In the genomic region with DNA sequence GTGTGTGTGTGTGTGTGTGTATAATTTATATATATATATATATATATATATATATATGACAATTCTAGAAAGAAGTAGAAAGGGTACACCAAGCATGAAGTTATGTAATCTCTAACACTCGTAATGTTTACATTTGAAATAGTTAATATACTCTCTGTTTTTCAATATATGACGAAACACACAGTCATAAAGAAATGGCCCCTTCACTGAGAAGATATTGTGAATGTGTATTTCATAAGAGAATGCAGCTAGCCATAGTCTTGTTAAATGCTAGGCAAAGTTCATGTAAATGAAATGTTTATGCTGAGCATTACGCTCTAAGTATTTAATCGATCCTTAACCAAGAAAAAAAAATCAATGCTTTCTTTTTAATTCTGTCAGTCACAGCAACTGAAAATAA, we compare ENCODE assay signal across 20 cellular contexts.
A peak's percentile ranks its signal among the peaks of the same experiment; 100 is the strongest.
DNase-seq lines count a peak whose midpoint lies in the region; ATAC-seq and TF ChIP-seq lines count a peak whose summit lies in the region.
"Had no signal": no experiment of that assay in that cellular context is flagged by ENCODE, and none has a peak within 500 bp of the region (broad histone marks: within the 10 kb centered on the region; RNA-seq: fewer than 3 reads in every experiment).

No MANE protein-coding gene starts in this region.

- BruUV-seq in Calu3 (replicated peaks; lab: Mats Ljungman, UMichigan) = no TSS peak

- no peak overlapping the region for H3K4me2 ChIP-seq in mesenchymal stem cell (ENCODE audit: low read length, poor library complexity, severe bottlenecking)

- TF ChIP-seq CTCF in Calu3 (IDR thresholded peaks at IDR 0.05; ENCODE audit: unreplicated experiment) (no peak), endothelial cell (IDR thresholded peaks at IDR 0.05; ENCODE audit: unreplicated experiment) (no peak)

- H3K79me1 ChIP-seq in mesenchymal stem cell (replicated peaks; ENCODE audit: low read length, poor library complexity, severe bottlenecking) = peaks cover 5% of the 10 kb centered on the region

- no peak overlapping the region for H3K23ac ChIP-seq in mesenchymal stem cell (ENCODE audit: low read length in 2 of 2)

- no peak overlapping the region for H2BK12ac ChIP-seq in mesenchymal stem cell (ENCODE audit: low read length in 2 of 2)

- H3K4me3 Mint-ChIP-seq in Calu3 (ENCODE audit: low read depth, unreplicated experiment) (peak overlapping the region; percentile 12), endothelial cell (ENCODE audit: unreplicated experiment) (no peak overlapping the region)
- H3K4me3 Mint-ChIP-seq: CD4-positive, CD25-positive, alpha-beta regulatory T cell had no signal

- no peak overlapping the region for H3K9ac ChIP-seq in mesenchymal stem cell (ENCODE audit: low read length)
- H3K9ac ChIP-seq: BLaER1, GM23248 had no signal

- ATAC-seq in HG03196 (IDR thresholded peaks at IDR 0.05; ENCODE audit: unreplicated experiment) = no peak
- no peak for ATAC-seq in Right ventricle myocardium inferior

- no peaks in the 10 kb centered on the region for H3K27me3 ChIP-seq in mesenchymal stem cell (ENCODE audit: control insufficient read depth in 1 of 2, insufficient read depth in 1 of 2, low read length in 2 of 2)
- H3K27me3 ChIP-seq: BLaER1 had no signal

- H2AK5ac ChIP-seq in mesenchymal stem cell (ENCODE audit: low read length, severe bottlenecking) = no peak overlapping the region

- H4K8ac ChIP-seq in mesenchymal stem cell (ENCODE audit: low read length) = no peak overlapping the region

- no peak overlapping the region for H3K14ac ChIP-seq in mesenchymal stem cell (ENCODE audit: low read length in 2 of 2)

- intact Hi-C loops in Calu3 (cut with micrococcal nuclease; ENCODE audit: unreplicated experiment) (no loop called here), Right ventricle myocardium inferior (cut with DNase I) (no loop called here)

- H2BK120ac ChIP-seq in mesenchymal stem cell (ENCODE audit: low read depth, low read length) = no peak overlapping the region

- no peaks in the 10 kb centered on the region for H3K4me1 ChIP-seq in mesenchymal stem cell (ENCODE audit: control insufficient read depth, insufficient read depth, low read depth, low read length)

- no peak overlapping the region for H3K4me3 ChIP-seq in mesenchymal stem cell (ENCODE audit: insufficient read depth in 1 of 2, low read depth in 1 of 2, low read length in 2 of 2)
- H3K4me3 ChIP-seq: BLaER1, GM23248 had no signal

- H3K4me1 Mint-ChIP-seq in Calu3 (ENCODE audit: low read depth, unreplicated experiment) (peaks cover 33% of the 10 kb centered on the region), endothelial cell (ENCODE audit: unreplicated experiment) (peaks cover 56% of the 10 kb centered on the region)

- no peak overlapping the region for H2BK15ac ChIP-seq in mesenchymal stem cell (ENCODE audit: low read depth, poor library complexity, severe bottlenecking)

- H3K27ac Mint-ChIP-seq in Calu3 (ENCODE audit: unreplicated experiment) (peak overlapping the region; percentile 87), endothelial cell (ENCODE audit: unreplicated experiment) (peak overlapping the region; percentile 98)
- H3K27ac Mint-ChIP-seq: CD4-positive, CD25-positive, alpha-beta regulatory T cell had no signal

- H3K36me3 ChIP-seq in mesenchymal stem cell (ENCODE audit: control insufficient read depth in 1 of 2, insufficient read depth in 2 of 2, low read depth in 1 of 2, low read length in 2 of 2) = peaks cover 0 to 8% of the 10 kb centered on the region in 2 experiments
- H3K36me3 ChIP-seq: BLaER1 had no signal

- CTCF ChIA-PET in Calu3 (lab: Charles Lee) = interaction anchor here (0.7 to 1.4 kb wide), 3 partner anchors 65 to 318 kb away, joined by 3 to 4 read pairs (median 3); no protein-coding TSS in a partner anchor

- DNase-seq in Calu3 (no peak), NCI-H526 (lab: John Stamatoyannopoulos, UW) (peak; percentile 47 to 65), endothelial cell (ENCODE audit: low spot score) (no peak), mesenchymal stem cell (peak; percentile 26), Right ventricle myocardium inferior (ENCODE audit: missing footprints) (no peak), HuH-7.5 (ENCODE audit: low spot score) (no peak)
- DNase-seq: CD4-positive, CD25-positive, alpha-beta regulatory T cell; DMS53; GM23248; H7; KBM-7; MM.1S; NCI-H1092; NCI-H1436; NCI-H187; NCI-H524; RPMI8226; SHP77 had no signal

- no peak overlapping the region for H3K27ac ChIP-seq in mesenchymal stem cell (ENCODE audit: low read length, poor library complexity, severe bottlenecking)
- H3K27ac ChIP-seq: BLaER1, GM23248 had no signal

- H3K9me3 ChIP-seq in mesenchymal stem cell (ENCODE audit: control insufficient read depth, low read length) = no peaks in the 10 kb centered on the region
- H3K9me3 ChIP-seq: BLaER1 had no signal

- no peak overlapping the region for H4K91ac ChIP-seq in mesenchymal stem cell (ENCODE audit: low read length)

- H3K27me3 Mint-ChIP-seq in Calu3 (ENCODE audit: unreplicated experiment) (no peaks in the 10 kb centered on the region), endothelial cell (ENCODE audit: unreplicated experiment) (peaks cover 3% of the 10 kb centered on the region)
- H3K27me3 Mint-ChIP-seq: CD4-positive, CD25-positive, alpha-beta regulatory T cell had no signal

- H3K18ac ChIP-seq in mesenchymal stem cell (ENCODE audit: low read depth in 1 of 2, low read length in 2 of 2) = no peak overlapping the region

- no peaks in the 10 kb centered on the region for H3K36me3 Mint-ChIP-seq in Calu3 (ENCODE audit: insufficient read depth, unreplicated experiment)
- no peaks in the 10 kb centered on the region for H3K36me3 Mint-ChIP-seq in endothelial cell (ENCODE audit: low read depth, unreplicated experiment)
- H3K36me3 Mint-ChIP-seq: CD4-positive, CD25-positive, alpha-beta regulatory T cell had no signal

- H2AFZ ChIP-seq in mesenchymal stem cell (ENCODE audit: low read depth, low read length) = no peak overlapping the region
- H2AFZ ChIP-seq: GM23248 had no signal

- WGBS in mesenchymal stem cell = 67% methylated on average over 1 of the region's 4 CpGs

- no peak overlapping the region for H3K4ac ChIP-seq in mesenchymal stem cell (ENCODE audit: low read depth in 1 of 2, low read length in 2 of 2)

- H2BK5ac ChIP-seq in mesenchymal stem cell (ENCODE audit: low read depth, low read length, poor library complexity, severe bottlenecking) = no peak overlapping the region

- H3K9me3 Mint-ChIP-seq in Calu3 (ENCODE audit: low read depth, unreplicated experiment) (no peaks in the 10 kb centered on the region), endothelial cell (ENCODE audit: unreplicated experiment) (no peaks in the 10 kb centered on the region)
- H3K9me3 Mint-ChIP-seq: CD4-positive, CD25-positive, alpha-beta regulatory T cell had no signal

Comparison
In these comparisons a context has a peak if more than half of its experiments do, and no peak if none do; other contexts are left out.
1. DNase-seq: peak in NCI-H526 (2 of 2) and mesenchymal stem cell (single experiment); none in Calu3 (single experiment), endothelial cell (single experiment), Right ventricle myocardium inferior (single experiment) and HuH-7.5 (single experiment).